1 cellular context compared by ENCODE assay signal in the genomic region with DNA sequence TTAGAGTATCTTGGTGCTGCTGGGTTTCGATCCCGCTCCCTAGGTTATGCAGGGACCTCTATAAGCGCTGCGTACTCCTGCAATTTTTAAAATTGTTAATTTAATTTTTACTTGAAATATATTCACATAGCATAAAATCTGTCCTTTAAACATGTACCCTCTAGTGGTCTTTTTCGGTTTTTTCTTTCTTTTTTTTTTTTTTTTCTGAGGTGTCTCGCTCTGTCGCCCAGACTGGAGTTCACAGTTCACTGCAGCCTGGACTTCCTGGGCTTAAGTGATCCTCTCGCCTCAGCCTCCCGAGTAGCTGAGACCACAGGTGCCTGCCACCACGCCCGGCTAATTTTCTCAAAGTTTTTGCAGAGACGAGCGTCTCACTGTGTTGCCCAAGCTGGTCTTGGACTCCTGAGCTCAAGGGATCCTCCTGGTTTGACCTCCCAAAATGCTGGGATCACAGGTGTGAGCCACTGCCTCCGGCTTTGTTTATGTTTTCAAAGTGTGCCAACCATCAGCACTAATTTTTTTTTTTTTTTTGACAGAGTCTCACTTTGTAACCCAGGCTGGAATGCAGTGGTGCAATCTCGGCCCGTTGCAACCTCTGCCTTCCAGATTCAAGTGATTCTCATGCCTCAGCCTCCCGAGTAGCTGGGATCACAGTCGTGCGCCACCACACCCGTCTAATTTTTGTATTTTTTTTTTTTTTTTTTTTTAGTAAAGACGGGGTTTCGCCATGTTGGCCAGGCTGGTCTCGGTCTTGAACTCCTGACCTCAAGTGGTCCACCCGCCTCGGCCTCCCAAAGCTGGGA.
TF ChIP-seq lines count a peak whose summit lies in the region.

No MANE protein-coding gene starts in this region.

TF ChIP-seq in endothelial cell of umbilical vein, 7 proteins besides CTCF, POLR2A, EP300 and RAD21:
- no peak for TF ChIP-seq JUN (IDR thresholded peaks at IDR 0.05; ENCODE audit: borderline replicate concordance, insufficient read depth, insufficient read length, low read depth)
- no peak for TF ChIP-seq POLR2AphosphoS5 (IDR thresholded peaks at IDR 0.05; ENCODE audit: insufficient read depth, low read depth, low read length)
- no peak for TF ChIP-seq EZH2 (IDR thresholded peaks at IDR 0.05; ENCODE audit: borderline replicate concordance, low read depth, low read length, severe bottlenecking)
- TF ChIP-seq MYC (IDR thresholded peaks at IDR 0.05; ENCODE audit: low read depth, low read length) = no peak
